In genomic region chr2:95021015-95021399, GRCh38 we compare ENCODE assay signal across 12 cellular contexts. TPM values are rescaled to one million over a fixed set of nuclear protein-coding genes. Genes with fewer than 3 reads are reported as not detected.
"Had no signal": no experiment of that assay in that cellular context is flagged by ENCODE, and none has a peak within 500 bp of the region (broad histone marks: within the 10 kb centered on the region; RNA-seq: fewer than 3 reads in every experiment).

No MANE protein-coding gene starts in this region.

- H3K4me3 ChIP-seq: pancreas, testis had no signal

- H3K4me3 Mint-ChIP-seq: activated CD4-positive, alpha-beta memory T cell treated with anti-CD3 and anti-CD28 coated beads for 36 hours; activated naive CD8-positive, alpha-beta T cell treated with anti-CD3 and anti-CD28 coated beads, Interleukin-2, amount 50 U/mL, for 24 hours had no signal

- H3K27ac Mint-ChIP-seq: activated CD4-positive, alpha-beta memory T cell treated with anti-CD3 and anti-CD28 coated beads for 36 hours; activated naive CD8-positive, alpha-beta T cell treated with anti-CD3 and anti-CD28 coated beads, Interleukin-2, amount 50 U/mL, for 24 hours had no signal

- H3K27me3 ChIP-seq: testis had no signal

- H3K36me3 ChIP-seq: pancreas had no signal

- H3K27ac ChIP-seq: pancreas, testis had no signal

- H3K9me3 Mint-ChIP-seq: activated CD4-positive, alpha-beta memory T cell treated with anti-CD3 and anti-CD28 coated beads for 36 hours; activated naive CD8-positive, alpha-beta T cell treated with anti-CD3 and anti-CD28 coated beads, Interleukin-2, amount 50 U/mL, for 24 hours had no signal

- H3K27me3 Mint-ChIP-seq: activated CD4-positive, alpha-beta memory T cell treated with anti-CD3 and anti-CD28 coated beads for 36 hours had no signal

- H3K9me3 ChIP-seq: pancreas, testis had no signal

- DNase-seq: activated CD4-positive, alpha-beta memory T cell treated with anti-CD3 and anti-CD28 coated beads for 36 hours; activated CD8-positive, alpha-beta memory T cell treated with anti-CD3 and anti-CD28 coated beads, Interleukin-2, amount 50 U/mL, for 4 hours; activated naive CD8-positive, alpha-beta T cell treated with anti-CD3 and anti-CD28 coated beads, Interleukin-2, amount 50 U/mL, for 24 hours; cortex of kidney; effector memory CD4-positive, alpha-beta T cell; hippocampal formation; pancreas; stimulated activated CD4-positive, alpha-beta T cell treated with anti-CD3 and anti-CD28 coated beads, Interleukin-2, amount 100 ng/mL, for 48 hours; stimulated activated naive CD8-positive, alpha-beta T cell treated with anti-CD3 and anti-CD28 coated beads, Interleukin-15, Interleukin-2, amounts not matched to agents 100 U/mL and 50 U/mL, for 24 hours; SW 1271; testis had no signal

RNA-seq across cellular contexts. Expression of gene MAL, which starts 4.5 kb away (rescaled TPM):
- total RNA-seq: lung microvascular endothelial cell had no signal
